ENCODE assay signal across 10 cellular contexts in the genomic region with DNA sequence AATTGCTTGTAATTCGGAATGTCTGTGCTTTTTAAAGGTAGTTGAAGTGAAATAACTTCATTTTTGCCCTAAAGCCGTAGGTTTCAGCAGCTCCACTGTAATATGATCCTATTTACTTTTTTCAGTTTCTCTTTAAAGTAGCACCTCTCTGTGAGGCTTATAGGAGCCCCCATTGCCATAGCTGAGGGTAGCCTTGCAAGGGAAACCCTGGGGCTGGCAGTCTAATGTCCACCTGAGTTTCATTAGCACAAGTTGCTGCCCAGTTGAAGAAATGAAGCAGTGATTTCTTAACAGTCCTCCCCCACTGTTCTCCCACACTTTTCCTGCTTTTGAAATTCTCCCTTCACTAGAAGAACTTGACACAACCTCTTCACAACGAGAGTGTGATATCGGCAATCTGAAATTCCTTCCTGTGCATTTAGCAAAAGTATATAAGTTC. TPM values are rescaled to one million over a fixed set of nuclear protein-coding genes. Genes with fewer than 3 reads are reported as not detected.
A peak's percentile ranks its signal among the peaks of the same experiment; 100 is the strongest.
DNase-seq lines count a peak whose midpoint lies in the region; TF ChIP-seq lines count a peak whose summit lies in the region.
"Had no signal": no experiment of that assay in that cellular context is flagged by ENCODE, and none has a peak within 500 bp of the region (broad histone marks: within the 10 kb centered on the region; RNA-seq: fewer than 3 reads in every experiment).

No MANE protein-coding gene starts in this region.

- H3K27ac ChIP-seq in KMS-11 = no peak overlapping the region
- H3K27ac ChIP-seq in esophagus squamous epithelium = peak overlapping the region in 3 of 4 donors; percentile 70 to 91 (median 87)
- H3K27ac ChIP-seq in parathyroid adenoma = no peak overlapping the region

- H2AFZ ChIP-seq in KMS-11 (ENCODE audit: low read depth) (peak overlapping the region; percentile 32; the same call in 1 of the 2 replicates), parathyroid adenoma (peak overlapping the region; percentile 38)

- peak; percentile 12 for DNase-seq in CD1c-positive myeloid dendritic cell (ENCODE audit: extremely low spot score)
- DNase-seq in esophagus squamous epithelium (lab: John Stamatoyannopoulos, UW) = no peak
- no peak for DNase-seq in NCI-H2107 treated with DMSO at 0.1 percent for 48 hours (lab: John Stamatoyannopoulos, UW; ENCODE audit: unreplicated experiment)
- DNase-seq in ecto neural progenitor cell (ENCODE audit: low spot score) = no peak
- DNase-seq in T-helper 1 cell = no peak
- no peak for DNase-seq in KG1 (lab: John Stamatoyannopoulos, UW)
- DNase-seq: activated CD4-positive, alpha-beta T cell treated with anti-CD3 and anti-CD28 coated beads for 4 hours; CD8-positive, alpha-beta memory T cell had no signal

- H3K27me3 ChIP-seq in KMS-11 (ENCODE audit: insufficient read depth, low read depth) (no peaks in the 10 kb centered on the region), esophagus squamous epithelium (peaks cover 0 to 14% (median 0%) of the 10 kb centered on the region in 4 donors), parathyroid adenoma (ENCODE audit: control insufficient read depth, insufficient read depth, low read length) (no peaks in the 10 kb centered on the region)

- WGBS in esophagus squamous epithelium, 2 donors = 14 to 34% methylated on average over 4 of the region's 4 CpGs

- peak overlapping the region; percentile 35 for H3K4me2 ChIP-seq in KMS-11
- peak overlapping the region; percentile 34 for H3K4me2 ChIP-seq in parathyroid adenoma (ENCODE audit: low read length)

- TF ChIP-seq POLR2A in esophagus squamous epithelium (IDR thresholded peaks at IDR 0.05) = no peak

- TF ChIP-seq CTCF in KMS-11 (conservative IDR thresholded peaks at IDR 0.05; ENCODE audit: low read depth, low read length) = no peak
- no peak for TF ChIP-seq CTCF in esophagus squamous epithelium (IDR thresholded peaks at IDR 0.05)
- TF ChIP-seq CTCF in parathyroid adenoma (IDR thresholded peaks at IDR 0.05) = no peak

- intact Hi-C loops in esophagus squamous epithelium (cut with DNase I) = no loop called here

- H3K79me2 ChIP-seq in KMS-11 (ENCODE audit: insufficient read depth, low read depth) (no peaks in the 10 kb centered on the region), parathyroid adenoma (no peaks in the 10 kb centered on the region)

- no peaks in the 10 kb centered on the region for H3K36me3 ChIP-seq in KMS-11 (ENCODE audit: insufficient read depth)
- H3K36me3 ChIP-seq in esophagus squamous epithelium = no peaks in the 10 kb centered on the region
- no peaks in the 10 kb centered on the region for H3K36me3 ChIP-seq in parathyroid adenoma (ENCODE audit: control insufficient read depth, insufficient read depth, low read length)

- H3K4me1 ChIP-seq in KMS-11 (ENCODE audit: low read depth, poor library complexity, severe bottlenecking) (peaks cover 13% of the 10 kb centered on the region), esophagus squamous epithelium (peaks cover 5 to 24% (median 7%) of the 10 kb centered on the region in 3 donors), parathyroid adenoma (no peaks in the 10 kb centered on the region)

- H3K9ac ChIP-seq in KMS-11 (no peak overlapping the region), parathyroid adenoma (no peak overlapping the region)

- H3K9me3 ChIP-seq in esophagus squamous epithelium (peaks cover 0 to under 1% (median 0%) of the 10 kb centered on the region in 3 donors), parathyroid adenoma (ENCODE audit: control insufficient read depth, low read length) (no peaks in the 10 kb centered on the region)

- H3K4me3 ChIP-seq in KMS-11 (IDR thresholded peaks at IDR 0.05; ENCODE audit: insufficient read depth, low read depth, low read length) (no peak overlapping the region), esophagus squamous epithelium (peak overlapping the region in 3 of 4 donors; percentile 39 to 75 (median 55)), parathyroid adenoma (ENCODE audit: low read depth, low read length) (peak overlapping the region; percentile 67)

- no peaks in the 10 kb centered on the region for H4K20me1 ChIP-seq in KMS-11 (ENCODE audit: insufficient read depth)

RNA-seq across cellular contexts. Expression of a gene that starts 1.5 kb away (rescaled TPM):
- 1 to 10 TPM in 3 of 4 donors, under 1 TPM in 1; 0.49 to 6.7 (median 3.3) TPM for total RNA-seq in esophagus squamous epithelium

Comparison
In these comparisons a context has a peak if more than half of its experiments do, and no peak if none do; other contexts are left out.
1. H3K27ac ChIP-seq: peak in esophagus squamous epithelium (3 of 4); none in KMS-11 (single experiment) and parathyroid adenoma (single experiment).